ENCODE assay signal across 8 cellular contexts in the genomic region with DNA sequence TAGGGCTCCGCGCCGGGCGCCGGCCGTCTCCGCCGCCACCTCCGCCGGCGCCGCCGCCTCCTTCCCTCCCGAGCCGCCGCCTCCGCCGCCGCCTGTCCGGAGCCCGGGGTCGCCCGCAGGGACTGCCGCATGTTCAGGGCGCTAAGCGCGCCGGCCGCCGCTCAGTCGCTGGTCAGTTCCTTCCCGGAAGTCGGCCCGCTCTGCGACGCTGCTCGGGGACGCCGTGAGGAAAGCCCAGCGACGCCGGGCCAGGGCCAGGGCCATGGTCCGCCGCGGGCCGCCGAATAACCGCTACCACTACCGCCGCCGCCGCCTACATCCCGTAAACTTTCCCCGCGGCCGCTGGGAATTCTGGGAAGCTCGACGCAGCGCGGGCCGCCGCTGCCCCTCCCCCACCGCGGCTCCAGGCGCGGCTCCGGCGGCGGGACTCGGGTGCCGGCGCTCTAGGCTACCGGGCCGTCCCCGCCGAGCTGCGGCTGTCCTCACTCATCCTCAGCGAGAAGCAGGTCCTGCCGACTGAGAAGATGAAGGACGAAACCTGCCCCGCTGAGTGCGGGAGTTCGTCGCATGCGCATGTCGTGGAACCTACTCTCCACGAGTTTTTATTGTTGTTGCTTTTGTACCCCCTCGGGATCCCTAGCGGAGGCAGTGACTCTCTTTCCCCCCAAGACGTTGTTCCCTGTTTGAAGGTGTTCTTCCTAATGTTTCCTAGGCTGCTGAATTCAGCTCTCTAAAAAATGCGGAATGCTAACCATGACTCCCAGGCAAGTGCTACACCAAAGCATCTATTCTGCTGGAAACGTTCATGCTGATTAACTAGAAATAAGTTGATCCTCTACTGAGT. TPM values are rescaled to one million over a fixed set of nuclear protein-coding genes. Genes with fewer than 3 reads are reported as not detected.
DNase-seq lines count a peak whose midpoint lies in the region; ATAC-seq and TF ChIP-seq lines count a peak whose summit lies in the region.

A gene (minus strand): TSS at position 299 of the 844 bp plus-strand sequence. CDS start 339 bp downstream, outside the sequence.

- no peak within 1 kb of the TSS for H3K4me3 Mint-ChIP-seq in Calu3 (ENCODE audit: low read depth, unreplicated experiment)
- peak within 1 kb of the TSS in 1 of 8 donors; percentile 98 for H3K4me3 Mint-ChIP-seq in naive B cell

- H3K27me3 Mint-ChIP-seq in Calu3 (ENCODE audit: unreplicated experiment) (no peaks in the 10 kb centered on the region), naive B cell (no peaks in the 10 kb centered on the region)

- H3K27ac Mint-ChIP-seq in Calu3 (ENCODE audit: unreplicated experiment) (no peak within 1 kb of the TSS), naive B cell (peak within 1 kb of the TSS in 3 of 6 donors; percentile 94 to 99 (median 98))

- no peaks in the 10 kb centered on the region for H3K27me3 ChIP-seq in HUES48 (ENCODE audit: control insufficient read depth, insufficient read depth, low read length)

- peaks cover 25% of the 10 kb centered on the region for H3K4me1 ChIP-seq in HUES48 (ENCODE audit: control insufficient read depth, insufficient read depth, low read length)

- H3K9me3 ChIP-seq in HUES48 (ENCODE audit: control insufficient read depth, insufficient read depth, low read length), result no peaks in the 10 kb centered on the region

- peak; percentile 85 for DNase-seq in Calu3
- DNase-seq in OCI-M1 (lab: John Stamatoyannopoulos, UW), result peak; percentile 81
- peak; percentile 28 for DNase-seq in activated T-helper 1 cell treated with Interleukin-2 at 50 U/mL for 16 hours (ENCODE audit: low read depth)
- DNase-seq in fibroblast of gingiva (ENCODE audit: low read depth), result peak; percentile 79
- peak; percentile 56 for DNase-seq in naive B cell
- peak; percentile 63 for DNase-seq in stimulated activated naive CD8-positive, alpha-beta T cell treated with anti-CD3 and anti-CD28 coated beads, Interleukin-15, Interleukin-2, amounts not matched to agents 100 U/mL and 50 U/mL, for 24 hours

- peaks cover 7% of the 10 kb centered on the region for H3K36me3 Mint-ChIP-seq in Calu3 (ENCODE audit: insufficient read depth, unreplicated experiment)
- H3K36me3 Mint-ChIP-seq in naive B cell, result peaks cover 9 to 10% of the 10 kb centered on the region in 2 donors

- no peak for TF ChIP-seq CTCF in Calu3 (IDR thresholded peaks at IDR 0.05; ENCODE audit: unreplicated experiment)

- CTCF ChIA-PET in Calu3 (lab: Charles Lee), result no interaction called here

- no peaks in the 10 kb centered on the region for H3K9me3 Mint-ChIP-seq in Calu3 (ENCODE audit: low read depth, unreplicated experiment)
- no peaks in the 10 kb centered on the region for H3K9me3 Mint-ChIP-seq in naive B cell

- H3K36me3 ChIP-seq in HUES48 (ENCODE audit: control insufficient read depth, insufficient read depth, low read length), result peaks cover 15% of the 10 kb centered on the region

- intact Hi-C loops in Calu3 (cut with micrococcal nuclease; ENCODE audit: unreplicated experiment), result loop anchor here (10.0 kb wide), 1 partner anchor 47 kb away; no protein-coding TSS in a partner anchor

- peak within 1 kb of the TSS; percentile 95 for H3K27ac ChIP-seq in HUES48 (ENCODE audit: low read depth, low read length)

- peak; percentile 42 for ATAC-seq in GM21360 (IDR thresholded peaks at IDR 0.05; ENCODE audit: unreplicated experiment)
- ATAC-seq in naive B cell (ENCODE audit: low read depth in 2 of 2), result peak; percentile 59 to 61
- peak; percentile 70 for ATAC-seq in stimulated activated naive CD8-positive, alpha-beta T cell treated with anti-CD3 and anti-CD28 coated beads, Interleukin-15, Interleukin-2, amounts not matched to agents 100 U/mL and 50 U/mL, for 24 hours

- H3K9ac ChIP-seq in HUES48 (ENCODE audit: low read depth, low read length), result peak within 1 kb of the TSS; percentile 93

- BruUV-seq in Calu3 (replicated peaks; lab: Mats Ljungman, UMichigan), result TSS peak; percentile 79

- H3K4me1 Mint-ChIP-seq in Calu3 (ENCODE audit: low read depth, unreplicated experiment) (peaks cover 15% of the 10 kb centered on the region), naive B cell (peaks cover 7 to 32% (median 24%) of the 10 kb centered on the region in 3 donors)

- H3K4me3 ChIP-seq in HUES48 (ENCODE audit: low read depth, low read length), result peak within 1 kb of the TSS; percentile 78

RNA-seq across cellular contexts. Expression of the gene that starts here (rescaled TPM):
- total RNA-seq in Calu3 (2022), result 45.7 and 62.2 TPM in 2 replicates
- 10 to 100 TPM; 62.6 to 89.9 (median 71.4) TPM for polyA plus RNA-seq in naive B cell (ENCODE audit: low read depth in 6 of 6)

Comparison
In these comparisons a context has a peak if more than half of its experiments do, and no peak if none do; other contexts are left out.
1. Peak in every context shown above with its lines: DNase-seq, ATAC-seq, H3K4me3 ChIP-seq and H3K27ac ChIP-seq.
2. DNase-seq: peak in every context shown above with its lines; median percentile 85 in Calu3; 81 in OCI-M1; 79 in fibroblast of gingiva; 63 in stimulated activated naive CD8-positive, alpha-beta T cell treated with anti-CD3 and anti-CD28 coated beads, Interleukin-15, Interleukin-2, amounts not matched to agents 100 U/mL and 50 U/mL, for 24 hours; 56 in naive B cell; 28 in activated T-helper 1 cell treated with Interleukin-2 at 50 U/mL for 16 hours.